ENCODE assay signal across 10 cellular contexts in the genomic region with DNA sequence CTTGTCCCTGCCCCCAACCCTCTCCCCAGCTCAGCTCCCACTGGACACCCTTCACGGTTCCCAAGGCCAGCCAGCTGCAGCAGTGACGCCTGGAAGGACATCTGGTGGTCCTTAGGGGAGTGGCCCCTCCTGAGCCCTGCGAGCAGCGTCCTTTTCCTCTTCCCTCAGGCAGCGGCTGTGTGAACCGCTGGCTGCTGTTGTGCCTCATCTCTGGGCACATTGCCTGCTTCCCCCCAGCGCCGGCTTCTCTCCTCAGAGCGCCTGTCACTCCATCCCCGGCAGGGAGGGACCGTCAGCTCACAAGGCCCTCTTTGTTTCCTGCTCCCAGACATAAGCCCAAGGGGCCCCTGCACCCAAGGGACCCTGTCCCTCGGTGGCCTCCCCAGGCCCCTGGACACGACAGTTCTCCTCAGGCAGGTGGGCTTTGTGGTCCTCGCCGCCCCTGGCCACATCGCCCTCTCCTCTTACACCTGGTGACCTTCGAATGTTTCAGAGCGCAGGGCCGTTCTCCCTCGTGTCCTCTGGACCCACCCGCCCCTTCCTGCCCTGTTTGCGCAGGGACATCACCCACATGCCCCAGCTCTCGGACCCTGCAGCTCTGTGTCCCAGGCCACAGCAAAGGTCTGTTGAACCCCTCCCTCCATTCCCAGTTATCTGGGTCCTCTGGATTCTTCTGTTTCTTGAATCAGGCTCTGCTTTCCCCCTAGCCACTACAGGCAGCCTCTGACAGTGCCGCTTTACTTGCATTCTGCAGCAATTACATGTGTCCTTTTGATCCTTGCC. TPM values are rescaled to one million over a fixed set of nuclear protein-coding genes. Genes with fewer than 3 reads are reported as not detected.
A peak's percentile ranks its signal among the peaks of the same experiment; 100 is the strongest.
DNase-seq lines count a peak whose midpoint lies in the region; ATAC-seq, FAIRE-seq and TF ChIP-seq lines count a peak whose summit lies in the region.
"Had no signal": no experiment of that assay in that cellular context is flagged by ENCODE, and none has a peak within 500 bp of the region (broad histone marks: within the 10 kb centered on the region; RNA-seq: fewer than 3 reads in every experiment).

No MANE protein-coding gene starts in this region.

- no peak for FAIRE-seq in A549 (lab: Jason Lieb, UNC)
- no peak for FAIRE-seq in GM12892 (lab: Jason Lieb, UNC)

- H3K4me2 ChIP-seq in A549 = no peak overlapping the region

- POLR2A ChIA-PET in A549 (lab: Yijun Ruan, JAX) = no interaction called here

- CTCF ChIA-PET in A549 (lab: Yijun Ruan, JAX) = interaction anchor here (1.8 kb wide), 1 partner anchor 373 kb away, joined by 6 read pairs; no protein-coding TSS in a partner anchor

- H3K9me3 ChIP-seq in A549 = no peaks in the 10 kb centered on the region
- H3K9me3 ChIP-seq in MG63 = no peaks in the 10 kb centered on the region
- no peaks in the 10 kb centered on the region for H3K9me3 ChIP-seq in lower lobe of right lung
- H3K9me3 ChIP-seq in sigmoid colon = no peaks in the 10 kb centered on the region

- TF ChIP-seq CTCF in A549 (IDR thresholded peaks at IDR 0.05) (no peak), lower lobe of right lung (IDR thresholded peaks at IDR 0.05) (no peak), sigmoid colon (IDR thresholded peaks at IDR 0.05) (no peak)

- TF ChIP-seq EP300 in A549 (IDR thresholded peaks at IDR 0.05) = no peak
- TF ChIP-seq EP300 in sigmoid colon (IDR thresholded peaks at IDR 0.05) = no peak

- WGBS in A549 (ENCODE audit: missing lambda C conversion rate) = 90% methylated on average over 21 of the region's 24 CpGs
- 13 to 53% methylated on average over 24 of the region's 24 CpGs for WGBS in sigmoid colon, 2 donors

- ATAC-seq in A549 (peak; percentile 15 to 25; a peak in 5 of 6 replicates), lower lobe of right lung (peak in 1 of 2 donors; percentile 39), GM19324 (IDR thresholded peaks at IDR 0.05; ENCODE audit: low FRiP score, unreplicated experiment) (no peak)

- H3K4me3 ChIP-seq in A549 = no peak overlapping the region
- no peak overlapping the region for H3K4me3 ChIP-seq in MG63
- no peak overlapping the region for H3K4me3 ChIP-seq in lower lobe of right lung
- no peak overlapping the region for H3K4me3 ChIP-seq in sigmoid colon

- H3K27me3 ChIP-seq in MG63 (no peaks in the 10 kb centered on the region), lower lobe of right lung (ENCODE audit: low read depth) (no peaks in the 10 kb centered on the region), sigmoid colon (no peaks in the 10 kb centered on the region)

- intact Hi-C loops in lower lobe of right lung (cut with DNase I) (no loop called here), sigmoid colon (cut with DNase I) (no loop called here)

- no peak for DNase-seq in A549 (ENCODE audit: low read depth in 1 of 2, low spot score in 1 of 2)
- DNase-seq in MG63 = peak; percentile 18
- DNase-seq in lower lobe of right lung = peak; percentile 42
- DNase-seq in cerebellar cortex (ENCODE audit: low spot score) = no peak
- no peak for DNase-seq in GM12892 (ENCODE audit: insufficient read length)
- DNase-seq in sigmoid colon = no peak
- DNase-seq: DMS153, NCI-H226 had no signal

- H3K27ac ChIP-seq in A549 (no peak overlapping the region), cingulate gyrus (ENCODE audit: low read depth, low read length) (peak overlapping the region; percentile 96), lower lobe of right lung (no peak overlapping the region), sigmoid colon (no peak overlapping the region)

- H3K36me3 ChIP-seq in MG63 (peaks cover 28% of the 10 kb centered on the region), lower lobe of right lung (peaks cover 44% of the 10 kb centered on the region), sigmoid colon (peaks cover 15 to 42% (median 28%) of the 10 kb centered on the region in 4 donors)

- no peak for TF ChIP-seq RAD21 in A549 (conservative IDR thresholded peaks at IDR 0.05 in 1 of 2, IDR thresholded peaks at IDR 0.05 in 1 of 2)

- H3K4me1 ChIP-seq in A549 (peaks cover 4% of the 10 kb centered on the region; the same call in 1 of the 3 replicates), lower lobe of right lung (peaks cover 2% of the 10 kb centered on the region), sigmoid colon (peaks cover 0 to 15% (median 8%) of the 10 kb centered on the region in 4 donors)

- TF ChIP-seq POLR2A in A549 (IDR thresholded peaks at IDR 0.05; ENCODE audit: low read length) = no peak
- no peak for TF ChIP-seq POLR2A in GM12892 (IDR thresholded peaks at IDR 0.05; ENCODE audit: low read depth, low read length)
- no peak for TF ChIP-seq POLR2A in sigmoid colon (IDR thresholded peaks at IDR 0.05)

TF ChIP-seq in A549, 52 proteins besides CTCF, POLR2A, EP300 and RAD21:
- TF ChIP-seq, protein P1, sequence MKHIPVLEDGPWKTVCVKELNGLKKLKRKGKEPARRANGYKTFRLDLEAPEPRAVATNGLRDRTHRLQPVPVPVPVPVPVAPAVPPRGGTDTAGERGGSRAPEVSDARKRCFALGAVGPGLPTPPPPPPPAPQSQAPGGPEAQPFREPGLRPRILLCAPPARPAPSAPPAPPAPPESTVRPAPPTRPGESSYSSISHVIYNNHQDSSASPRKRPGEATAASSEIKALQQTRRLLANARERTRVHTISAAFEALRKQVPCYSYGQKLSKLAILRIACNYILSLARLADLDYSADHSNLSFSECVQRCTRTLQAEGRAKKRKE (CRISPR knock-in tag; IDR thresholded peaks at IDR 0.05; ENCODE audit: low read depth) = no peak

RNA-seq across cellular contexts. Expression of a gene that starts 35.8 kb away (rescaled TPM):
- 0.92 and 1.3 TPM in 2 replicates for polyA plus RNA-seq in A549 (2011; rRNA removed)
- polyA plus RNA-seq in A549 (2012; cell fraction: cytosol; rRNA removed) = 2.1 and 3.1 TPM in 2 replicates
- polyA plus RNA-seq in A549 (2012; cell fraction: nucleus; rRNA removed) = 3.7 and 4.2 TPM in 2 replicates
- 2.0 to 3.0 TPM (median 2.7 TPM) in 3 replicates for polyA plus RNA-seq in A549 (2017; fragmentation: RNase III; extraction: RNeasy Plus Mini Kit Qiagen cat#74134 plus additional on column Dnase treatment)
- polyA minus RNA-seq in A549 (2011; rRNA and poly(A)+ RNA removed) = 1.9 and 2.8 TPM in 2 replicates
- total RNA-seq in MG63 (2014; rRNA removed; shearing (Covaris generic); ENCODE audit: low replicate concordance) = 0.10 TPM in 1 of 2 replicates, not detected in the other
- total RNA-seq in lower lobe of right lung = 1.3 TPM
- polyA plus RNA-seq in GM12892 (2012; ENCODE audit: missing spikeins) = 2.2 TPM
- 1 to 10 TPM in 1 of 4 donors, under 1 TPM in 1, not detected in 2; 0.41 to 1.7 TPM for total RNA-seq in sigmoid colon
- polyA plus RNA-seq in sigmoid colon = 10 to 100 TPM in 1 of 3 donors, 1 to 10 TPM in 2; 3.9 to 39.2 (median 7.8) TPM

Comparison
In these comparisons a context has a peak if more than half of its experiments do, and no peak if none do; other contexts are left out.
1. DNase-seq: peak in MG63 (single experiment) and lower lobe of right lung (single experiment); none in A549 (0 of 2), cerebellar cortex (single experiment), GM12892 (single experiment) and sigmoid colon (single experiment).